In the genomic region with DNA sequence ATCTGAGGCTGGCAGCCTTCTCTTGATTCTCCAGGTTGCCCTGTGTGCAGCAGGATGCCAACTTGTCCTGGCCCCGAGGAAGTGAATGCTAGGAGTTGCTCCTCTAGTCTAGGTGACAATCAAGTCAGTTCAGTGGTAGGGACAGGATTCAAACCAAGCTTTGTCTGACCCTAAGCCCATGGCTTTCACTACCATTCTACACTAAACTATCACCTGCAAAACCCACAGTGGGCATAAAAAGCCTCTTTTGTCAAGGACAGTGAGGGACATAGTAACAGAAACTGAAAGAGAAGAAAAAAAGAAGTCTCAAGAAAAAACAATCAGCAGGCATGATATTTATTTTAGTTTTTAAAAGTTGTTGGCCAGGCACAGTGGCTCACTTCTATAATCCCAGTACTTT, we compare ENCODE assay signal across 14 cellular contexts. TPM values are rescaled to one million over a fixed set of nuclear protein-coding genes. Genes with fewer than 3 reads are reported as not detected.
A peak's percentile ranks its signal among the peaks of the same experiment; 100 is the strongest.
DNase-seq lines count a peak whose midpoint lies in the region; ATAC-seq and TF ChIP-seq lines count a peak whose summit lies in the region.
"Had no signal": no experiment of that assay in that cellular context is flagged by ENCODE, and none has a peak within 500 bp of the region (broad histone marks: within the 10 kb centered on the region; RNA-seq: fewer than 3 reads in every experiment).

No MANE protein-coding gene starts in this region.

- H3K9ac ChIP-seq in MM.1S (ENCODE audit: low read length) (peak overlapping the region; percentile 12), muscle layer of colon (ENCODE audit: low read length) (no peak overlapping the region)

- peaks cover 18% of the 10 kb centered on the region for H3K4me1 Mint-ChIP-seq in CD8-positive, alpha-beta T cell (ENCODE audit: low read depth)

- 67% methylated on average over 1 of the region's 1 CpG for WGBS in prostate gland

- no peak for ATAC-seq in CD8-positive, alpha-beta T cell
- ATAC-seq in GM21390 (IDR thresholded peaks at IDR 0.05; ENCODE audit: unreplicated experiment): peak; percentile 32

- peaks cover 19% of the 10 kb centered on the region for H3F3A ChIP-seq in MM.1S (ENCODE audit: insufficient read depth, low read length)

- no peaks in the 10 kb centered on the region for H3K9me3 ChIP-seq in CD8-positive, alpha-beta T cell (ENCODE audit: low read length)
- H3K9me3 ChIP-seq in MM.1S (replicated peaks; ENCODE audit: insufficient read depth, low read length): no peaks in the 10 kb centered on the region
- H3K9me3 ChIP-seq in muscle layer of colon (ENCODE audit: low read length): no peaks in the 10 kb centered on the region
- no peaks in the 10 kb centered on the region for H3K9me3 ChIP-seq in prostate gland
- H3K9me3 ChIP-seq: left ventricle myocardium inferior had no signal

- intact Hi-C loops in CD8-positive, alpha-beta T cell (cut with DNase I, micrococcal nuclease): no loop called here
- intact Hi-C loops in prostate gland (cut with DNase I): no loop called here

- no peaks in the 10 kb centered on the region for H3K36me3 ChIP-seq in CD8-positive, alpha-beta T cell (ENCODE audit: insufficient read depth, low read length)
- H3K36me3 ChIP-seq in MM.1S (replicated peaks; ENCODE audit: insufficient read depth, low read length) (no peaks in the 10 kb centered on the region), muscle layer of colon (ENCODE audit: insufficient read depth, low read length) (no peaks in the 10 kb centered on the region), prostate gland (no peaks in the 10 kb centered on the region)
- H3K36me3 ChIP-seq: left ventricle myocardium inferior had no signal

- POLR2A ChIA-PET in CD8-positive, alpha-beta T cell (lab: Charles Lee): no interaction called here

- H3K4me1 ChIP-seq in CD8-positive, alpha-beta T cell (ENCODE audit: insufficient read depth, low read length): peaks cover 12% of the 10 kb centered on the region
- H3K4me1 ChIP-seq in MM.1S (ENCODE audit: low read length) (peaks cover 28% of the 10 kb centered on the region), muscle layer of colon (ENCODE audit: insufficient read depth, low read length) (peaks cover 73% of the 10 kb centered on the region), prostate gland (replicated peaks) (no peaks in the 10 kb centered on the region)
- H3K4me1 ChIP-seq: left ventricle myocardium inferior had no signal

- TF ChIP-seq CTCF in CD8-positive, alpha-beta T cell (IDR thresholded peaks at IDR 0.05): no peak
- TF ChIP-seq CTCF in MM.1S (IDR thresholded peaks at IDR 0.05; ENCODE audit: low read length) (no peak), prostate gland (IDR thresholded peaks at IDR 0.05) (no peak)

- H2AFZ ChIP-seq in MM.1S (ENCODE audit: low read length): peak overlapping the region; percentile 2; the same call in 1 of the 2 replicates

- H3K9me2 ChIP-seq in MM.1S (replicated peaks; ENCODE audit: insufficient read depth, low read length): no peaks in the 10 kb centered on the region

- no peak overlapping the region for H3K4me3 ChIP-seq in CD8-positive, alpha-beta T cell (ENCODE audit: low read depth, low read length)
- H3K4me3 ChIP-seq in MM.1S (ENCODE audit: low read length): no peak overlapping the region
- no peak overlapping the region for H3K4me3 ChIP-seq in muscle layer of colon (ENCODE audit: low read depth in 1 of 2, low read length in 2 of 2)
- no peak overlapping the region for H3K4me3 ChIP-seq in prostate gland
- H3K4me3 ChIP-seq: left ventricle myocardium inferior had no signal

- DNase-seq in CD8-positive, alpha-beta T cell: no peak
- DNase-seq in MM.1S (peak; percentile 79), prostate gland (ENCODE audit: low spot score) (no peak), NCI-H510A treated with DMSO at 0.1 percent for 48 hours (lab: John Stamatoyannopoulos, UW) (no peak), GM19240 (ENCODE audit: insufficient read length, low spot score) (no peak), dermis blood vessel endothelial cell (no peak)
- DNase-seq: activated CD8-positive, alpha-beta memory T cell treated with anti-CD3 and anti-CD28 coated beads, Interleukin-2, amount 50 U/mL, for 4 hours; COR-L47; effector CD4-positive, alpha-beta T cell; left ventricle myocardium inferior; naive thymus-derived CD8-positive, alpha-beta T cell had no signal

- no peaks in the 10 kb centered on the region for H3K9me3 Mint-ChIP-seq in CD8-positive, alpha-beta T cell
- H3K9me3 Mint-ChIP-seq: naive thymus-derived CD8-positive, alpha-beta T cell; type B pancreatic cell had no signal

- H3K79me2 ChIP-seq in MM.1S (ENCODE audit: low read length): no peaks in the 10 kb centered on the region

- no peak overlapping the region for H3K27ac ChIP-seq in CD8-positive, alpha-beta T cell (ENCODE audit: low read depth, low read length)
- peak overlapping the region; percentile 84 for H3K27ac ChIP-seq in MM.1S (ENCODE audit: low read length)
- peak overlapping the region; percentile 27 for H3K27ac ChIP-seq in muscle layer of colon (ENCODE audit: low read depth, low read length)
- H3K27ac ChIP-seq in prostate gland: no peak overlapping the region
- H3K27ac ChIP-seq: left ventricle myocardium inferior had no signal

- no peaks in the 10 kb centered on the region for H3K27me3 Mint-ChIP-seq in CD8-positive, alpha-beta T cell (ENCODE audit: low read depth)

- TF ChIP-seq POLR2A in prostate gland (IDR thresholded peaks at IDR 0.05): no peak

- no peak overlapping the region for H3K4me3 Mint-ChIP-seq in CD8-positive, alpha-beta T cell
- H3K4me3 Mint-ChIP-seq: type B pancreatic cell had no signal

- CTCF ChIA-PET in CD8-positive, alpha-beta T cell (lab: Charles Lee): interaction anchor here (1.4 kb wide), 1 partner anchor 430 kb away, joined by 4 read pairs; no protein-coding TSS in a partner anchor

- peak overlapping the region; percentile 28 for H3K4me2 ChIP-seq in MM.1S (ENCODE audit: low read depth, low read length)

- H3K36me3 Mint-ChIP-seq in CD8-positive, alpha-beta T cell: no peaks in the 10 kb centered on the region
- H3K36me3 Mint-ChIP-seq: naive thymus-derived CD8-positive, alpha-beta T cell; type B pancreatic cell had no signal

- H4K20me1 ChIP-seq in MM.1S (ENCODE audit: insufficient read depth, low read length): no peaks in the 10 kb centered on the region

- no peaks in the 10 kb centered on the region for H3K27me3 ChIP-seq in CD8-positive, alpha-beta T cell (ENCODE audit: insufficient read depth, low read length)
- no peaks in the 10 kb centered on the region for H3K27me3 ChIP-seq in MM.1S (replicated peaks; ENCODE audit: insufficient read depth, low read length)
- no peaks in the 10 kb centered on the region for H3K27me3 ChIP-seq in muscle layer of colon (ENCODE audit: control insufficient read depth in 1 of 2, insufficient read depth in 2 of 2, low read length in 2 of 2)
- no peaks in the 10 kb centered on the region for H3K27me3 ChIP-seq in prostate gland (replicated peaks; ENCODE audit: insufficient read depth)

- peak overlapping the region; percentile 45 for H3K27ac Mint-ChIP-seq in CD8-positive, alpha-beta T cell
- H3K27ac Mint-ChIP-seq: type B pancreatic cell had no signal

RNA-seq across cellular contexts. Expression of a gene that starts 33.5 kb away (rescaled TPM):
- not detected for total RNA-seq in CD8-positive, alpha-beta T cell
- total RNA-seq in prostate gland (10 to 100 TPM; 29.1 to 37.9 TPM), dermis blood vessel endothelial cell (under 0.01 and 0.05 TPM in 2 replicates)
- total RNA-seq: naive thymus-derived CD8-positive, alpha-beta T cell had no signal

Comparison
In these comparisons a context has a peak if more than half of its experiments do, and no peak if none do; other contexts are left out.
1. H3K27ac ChIP-seq: peak in MM.1S (single experiment) and muscle layer of colon (single experiment); none in CD8-positive, alpha-beta T cell (single experiment) and prostate gland (0 of 2).
2. RNA of a gene that starts 33.5 kb away (total RNA-seq): 29.1 to 37.9 TPM in prostate gland; not detected in CD8-positive, alpha-beta T cell and under 0.01 to 0.05 TPM in dermis blood vessel endothelial cell; every median in the first group is over 10 times any median in the second.